In genomic region chr5:172007795-172008465, GRCh38 we compare ENCODE assay signal across 8 cellular contexts. TPM values are rescaled to one million over a fixed set of nuclear protein-coding genes. Genes with fewer than 3 reads are reported as not detected.
A peak's percentile ranks its signal among the peaks of the same experiment; 100 is the strongest.
DNase-seq lines count a peak whose midpoint lies in the region; ATAC-seq, FAIRE-seq and TF ChIP-seq lines count a peak whose summit lies in the region.

No MANE protein-coding gene starts in this region.

- no peak for DNase-seq in right atrium auricular region (ENCODE audit: low spot score)
- DNase-seq in left ventricle myocardium superior, result no peak
- peak; percentile 97 for DNase-seq in amniotic epithelial cell (ENCODE audit: low read depth)
- DNase-seq in vagina (ENCODE audit: extremely low spot score in 2 of 2), result no peak
- no peak for DNase-seq in anterior cingulate cortex (lab: John Stamatoyannopoulos, UW)
- DNase-seq in GM19239 (ENCODE audit: insufficient read length, low spot score), result no peak

- H3K36me3 ChIP-seq in right atrium auricular region (no peaks in the 10 kb centered on the region), liver (ENCODE audit: control insufficient read depth in 4 of 4, insufficient read depth in 3 of 4, low read depth in 1 of 4, low read length in 3 of 4) (no peaks in the 10 kb centered on the region), vagina (no peaks in the 10 kb centered on the region)

- H3K9ac ChIP-seq in liver (ENCODE audit: low read depth in 1 of 2, low read length in 2 of 2), result peak overlapping the region in 1 of 2 donors; percentile 98

- ATAC-seq in left ventricle myocardium superior, result no peak
- no peak for ATAC-seq in GM18858 (IDR thresholded peaks at IDR 0.05; ENCODE audit: unreplicated experiment)

- peak overlapping the region; percentile 96 to 97 for H3K27ac ChIP-seq in right atrium auricular region
- H3K27ac ChIP-seq in liver (ENCODE audit: low read depth in 1 of 2, low read length in 2 of 2), result no peak overlapping the region
- peak overlapping the region; percentile 93 for H3K27ac ChIP-seq in vagina

- TF ChIP-seq POLR2A in vagina (IDR thresholded peaks at IDR 0.05), result no peak

- WGBS in liver, result 73% methylated on average over 16 of the region's 16 CpGs

- no peak for TF ChIP-seq RAD21 in liver (IDR thresholded peaks at IDR 0.05)

- H3K27me3 ChIP-seq in right atrium auricular region (no peaks in the 10 kb centered on the region), liver (ENCODE audit: control insufficient read depth in 4 of 4, insufficient read depth in 4 of 4, low read length in 3 of 4) (no peaks in the 10 kb centered on the region), vagina (no peaks in the 10 kb centered on the region)

- H3K9me3 ChIP-seq in right atrium auricular region (no peaks in the 10 kb centered on the region), liver (ENCODE audit: control insufficient read depth in 4 of 4, low read length in 3 of 4) (no peaks in the 10 kb centered on the region), vagina (no peaks in the 10 kb centered on the region)

- no peak for FAIRE-seq in GM19239 (lab: Jason Lieb, UNC)

- H3K4me1 ChIP-seq in right atrium auricular region (peaks cover 0 to 36% of the 10 kb centered on the region in 2 donors), liver (ENCODE audit: control insufficient read depth in 4 of 4, insufficient read depth in 4 of 4, low read length in 3 of 4) (peaks cover 6 to 36% (median 21%) of the 10 kb centered on the region in 4 donors), vagina (peaks cover 36% of the 10 kb centered on the region)

- H3K4me3 ChIP-seq in right atrium auricular region (peak overlapping the region; percentile 80 to 84), liver (ENCODE audit: low read depth in 1 of 3, low read length in 3 of 3) (peak overlapping the region; percentile 86 to 97 (median 91)), vagina (peak overlapping the region; percentile 84 to 94)

- TF ChIP-seq CTCF in right atrium auricular region (IDR thresholded peaks at IDR 0.05) (no peak), liver (IDR thresholded peaks at IDR 0.05; ENCODE audit: low read depth, low read length, missing input control) (no peak), vagina (IDR thresholded peaks at IDR 0.05) (no peak)

- intact Hi-C loops in left ventricle myocardium superior (cut with micrococcal nuclease), result loop anchor here (10.0 kb wide), 1 partner anchor 93 kb away; no protein-coding TSS in a partner anchor
- intact Hi-C loops in vagina (cut with DNase I), result loop anchor here (10.0 kb wide), 1 partner anchor 93 kb away; no protein-coding TSS in a partner anchor

TF ChIP-seq in liver, 16 proteins besides CTCF, POLR2A, EP300 and RAD21:
- TF ChIP-seq FOXA1 (IDR thresholded peaks at IDR 0.05) (no peak), EGR1 (IDR thresholded peaks at IDR 0.05; ENCODE audit: low read depth in 2 of 2) (no peak), SP1 (IDR thresholded peaks at IDR 0.05) (no peak), REST (IDR thresholded peaks at IDR 0.05) (no peak), HNF4G (IDR thresholded peaks at IDR 0.05) (no peak), ZBTB33 (IDR thresholded peaks at IDR 0.05) (no peak), JUND (IDR thresholded peaks at IDR 0.05) (no peak)

RNA-seq across cellular contexts. Expression of gene FBXW11, which starts 1.5 kb away (rescaled TPM):
- total RNA-seq in right atrium auricular region, result 10 to 100 TPM; 76.3 to 81.7 TPM
- total RNA-seq in left ventricle myocardium superior, result 69.0 TPM
- 10 to 100 TPM; 31.0 to 37.5 TPM for total RNA-seq in liver
- 10 to 100 TPM; 11.2 to 13.0 TPM for polyA plus RNA-seq in liver
- 40.5 TPM for total RNA-seq in vagina

Comparison
In these comparisons a context has a peak if more than half of its experiments do, and no peak if none do; other contexts are left out.
1. H3K27ac ChIP-seq: peak in right atrium auricular region (2 of 2) and vagina (single experiment); none in liver (0 of 2).
2. Peak in every context shown above with its lines, with median percentiles within 50 percentile points of each other: H3K4me3 ChIP-seq.